In the genomic region with DNA sequence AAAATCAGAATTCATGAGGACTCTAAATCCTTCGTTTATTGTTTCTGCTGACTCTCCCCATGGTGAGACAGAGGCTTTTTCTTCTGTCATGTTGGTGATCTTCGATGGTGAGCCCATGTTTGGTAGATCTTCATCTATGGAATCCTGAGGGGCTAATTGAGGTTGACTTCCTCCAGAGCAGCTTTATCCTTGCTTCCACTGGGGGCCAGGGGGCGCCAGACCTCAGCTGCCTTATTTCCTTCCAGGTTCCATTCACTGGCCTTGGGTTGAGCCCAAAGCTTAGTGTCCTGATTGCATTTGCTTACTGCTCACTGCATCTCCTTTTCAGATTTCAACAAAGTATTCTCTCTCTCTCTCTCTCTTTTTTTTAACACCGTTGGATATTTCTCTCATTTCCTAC, we compare ENCODE assay signal across 8 cellular contexts.
A peak's percentile ranks its signal among the peaks of the same experiment; 100 is the strongest.
DNase-seq lines count a peak whose midpoint lies in the region; ATAC-seq and TF ChIP-seq lines count a peak whose summit lies in the region.

No MANE protein-coding gene starts in this region.

- DNase-seq in ACHN (peak; percentile 41), GM13977 (ENCODE audit: low spot score) (peak; percentile 12), SK-MEL-5 (ENCODE audit: low read depth, low spot score) (peak; percentile 70), epithelial cell of proximal tubule (ENCODE audit: low read depth) (no peak), spleen (no peak)
- no peak for DNase-seq in T-helper 2 cell treated with Interferon-gamma antibody and Interleukin-4, amounts not matched to agents 5 μg/mL and 100 μg/mL, for 36 hours (ENCODE audit: low spot score)

- no peaks in the 10 kb centered on the region for H3K9me3 ChIP-seq in spleen

- no peaks in the 10 kb centered on the region for H3K4me1 Mint-ChIP-seq in T-helper 2 cell treated with Interferon-gamma antibody and Interleukin-4, amounts not matched to agents 5 μg/mL and 100 μg/mL, for 36 hours (ENCODE audit: low read depth)

- TF ChIP-seq POLR2A in spleen (IDR thresholded peaks at IDR 0.05): no peak

- H3K4me3 Mint-ChIP-seq in T-helper 2 cell treated with Interferon-gamma antibody and Interleukin-4, amounts not matched to agents 5 μg/mL and 100 μg/mL, for 36 hours: no peak overlapping the region

- in situ Hi-C loops in ACHN (cut with HindIII; ENCODE audit: low pct_ligation_motif_present, low pct_unique_long_range_greater_than_20kb, low sequenced_read_pairs) (no loop called here), GM13977 (cut with MboI; ENCODE audit: low pct_unique_long_range_greater_than_20kb, low sequenced_read_pairs, unreplicated experiment) (no loop called here), SK-MEL-5 (cut with HindIII; ENCODE audit: low pct_unique_long_range_greater_than_20kb, low sequenced_read_pairs) (no loop called here)

- intact Hi-C loops in spleen (cut with DNase I; ENCODE audit: low total_unique reads): no loop called here

- H3K27me3 Mint-ChIP-seq in T-helper 2 cell treated with Interferon-gamma antibody and Interleukin-4, amounts not matched to agents 5 μg/mL and 100 μg/mL, for 36 hours (ENCODE audit: low read depth): peaks cover 15% of the 10 kb centered on the region

- H3K27me3 ChIP-seq in spleen (replicated peaks in 1 of 7): peaks cover 0 to 26% (median 0%) of the 10 kb centered on the region in 7 donors

- H3K4me1 ChIP-seq in spleen: no peaks in the 10 kb centered on the region

- H3K36me3 ChIP-seq in spleen: no peaks in the 10 kb centered on the region

- ATAC-seq in HG03521 (IDR thresholded peaks at IDR 0.05; ENCODE audit: unreplicated experiment): no peak
- no peak for ATAC-seq in GM18517 (IDR thresholded peaks at IDR 0.05; ENCODE audit: unreplicated experiment)

- H3K27ac ChIP-seq in spleen: no peak overlapping the region

- no peaks in the 10 kb centered on the region for H3K36me3 Mint-ChIP-seq in T-helper 2 cell treated with Interferon-gamma antibody and Interleukin-4, amounts not matched to agents 5 μg/mL and 100 μg/mL, for 36 hours (ENCODE audit: low read depth)

- TF ChIP-seq CTCF in GM13977 (IDR thresholded peaks at IDR 0.05; ENCODE audit: extremely low read depth, insufficient read depth, missing control alignments) (peak; percentile 56), epithelial cell of proximal tubule (conservative IDR thresholded peaks at IDR 0.05; ENCODE audit: low read depth, low read length) (peak; percentile 64), spleen (IDR thresholded peaks at IDR 0.05 in 8 of 11, conservative IDR thresholded peaks at IDR 0.05 in 3 of 11) (peak in 6 of 11 experiments; percentile 10 to 51 (median 38))

- 23 to 41% (median 32%) methylated on average over 3 to 4 of the region's 4 CpGs for WGBS in spleen, 5 donors

- H3K9me3 Mint-ChIP-seq in T-helper 2 cell treated with Interferon-gamma antibody and Interleukin-4, amounts not matched to agents 5 μg/mL and 100 μg/mL, for 36 hours: no peaks in the 10 kb centered on the region

- H3K4me3 ChIP-seq in epithelial cell of proximal tubule (ENCODE audit: low read depth, low read length) (no peak overlapping the region), spleen (no peak overlapping the region)

- no peak overlapping the region for H3K27ac Mint-ChIP-seq in T-helper 2 cell treated with Interferon-gamma antibody and Interleukin-4, amounts not matched to agents 5 μg/mL and 100 μg/mL, for 36 hours

Comparison
In these comparisons a context has a peak if more than half of its experiments do, and no peak if none do; other contexts are left out.
1. DNase-seq: peak in ACHN (single experiment), GM13977 (single experiment) and SK-MEL-5 (single experiment); none in epithelial cell of proximal tubule (single experiment), spleen (single experiment) and T-helper 2 cell treated with Interferon-gamma antibody and Interleukin-4, amounts not matched to agents 5 μg/mL and 100 μg/mL, for 36 hours (single experiment).
2. Peak in every context shown above with its lines, with median percentiles within 50 percentile points of each other: CTCF ChIP-seq.